Comparison of ENCODE assay signal across 8 cellular contexts in genomic region chr5:134138416-134139376, GRCh38. TPM values are rescaled to one million over a fixed set of nuclear protein-coding genes. Genes with fewer than 3 reads are reported as not detected.
DNase-seq lines count a peak whose midpoint lies in the region; ATAC-seq, FAIRE-seq and TF ChIP-seq lines count a peak whose summit lies in the region.

No MANE protein-coding gene starts in this region.

- POLR2A ChIA-PET in A549 (lab: Yijun Ruan, JAX), result interaction anchor here (0.6 to 0.7 kb wide), 2 partner anchors 99 kb away, joined by 3 read pairs; no protein-coding TSS in a partner anchor

- intact Hi-C loops in upper lobe of right lung (cut with DNase I), result loop anchor here (10.0 kb wide), 1 partner anchor 94 kb away; no protein-coding TSS in a partner anchor

- H3K27me3 ChIP-seq in upper lobe of right lung, result no peaks in the 10 kb centered on the region

- H3K27ac ChIP-seq in A549 (peak overlapping the region in 1 of 2 experiments; percentile 67; a peak in 3 of 6 replicates), upper lobe of right lung (no peak overlapping the region)

- H3K4me3 ChIP-seq in A549 (no peak overlapping the region), upper lobe of right lung (no peak overlapping the region)

- H3K4me1 ChIP-seq in A549 (peaks cover 17% of the 10 kb centered on the region), upper lobe of right lung (no peaks in the 10 kb centered on the region)

- FAIRE-seq in A549 (lab: Jason Lieb, UNC), result no peak

- CTCF ChIA-PET in A549 (lab: Yijun Ruan, JAX), result interaction anchor here (0.8 to 20.9 kb wide), 14 partner anchors 8 to 159 kb away, joined by 3 to 546 read pairs (median 7); no protein-coding TSS in a partner anchor

- no peak overlapping the region for H3K4me2 ChIP-seq in A549

- 100% methylated on average over 3 of the region's 3 CpGs for WGBS in A549 (ENCODE audit: missing lambda C conversion rate)

- no peak for TF ChIP-seq POLR2A in A549 (IDR thresholded peaks at IDR 0.05; ENCODE audit: low read length)

- no peak for TF ChIP-seq CTCF in A549 (IDR thresholded peaks at IDR 0.05)
- no peak for TF ChIP-seq CTCF in upper lobe of right lung (IDR thresholded peaks at IDR 0.05)

- no peaks in the 10 kb centered on the region for H3K9me3 ChIP-seq in A549
- H3K9me3 ChIP-seq in upper lobe of right lung, result no peaks in the 10 kb centered on the region

- peaks cover 53% of the 10 kb centered on the region for H3K36me3 ChIP-seq in upper lobe of right lung

- no peak for TF ChIP-seq EP300 in A549 (IDR thresholded peaks at IDR 0.05)

- DNase-seq in A549 (ENCODE audit: low read depth in 1 of 2, low spot score in 1 of 2) (no peak), activated T-cell treated with anti-CD3 and anti-CD28 coated beads for 24 hours (ENCODE audit: low read depth) (peak; percentile 72), iris pigment epithelial cell (ENCODE audit: low read depth) (peak; percentile 62), upper lobe of right lung (peak; percentile 34), midbrain (lab: John Stamatoyannopoulos, UW) (no peak), KG1 (lab: John Stamatoyannopoulos, UW) (no peak)

- ATAC-seq in A549, result no peak
- peak; percentile 58 for ATAC-seq in GM19328 (IDR thresholded peaks at IDR 0.05; ENCODE audit: unreplicated experiment)
- peak; percentile 65 for ATAC-seq in HG03342 (IDR thresholded peaks at IDR 0.05; ENCODE audit: unreplicated experiment)
- no peak for ATAC-seq in upper lobe of right lung

- TF ChIP-seq RAD21 in A549 (conservative IDR thresholded peaks at IDR 0.05 in 1 of 2, IDR thresholded peaks at IDR 0.05 in 1 of 2), result no peak

TF ChIP-seq in A549, 52 proteins besides CTCF, POLR2A, EP300 and RAD21:
- TF ChIP-seq POLR2AphosphoS2 (conservative IDR thresholded peaks at IDR 0.05; ENCODE audit: low read length) (peak; percentile 10; the same call in 1 of the 2 replicates), E2F6 (IDR thresholded peaks at IDR 0.05; ENCODE audit: borderline replicate concordance, low read depth) (no peak), FOSL2 (IDR thresholded peaks at IDR 0.05) (0 out of 2 replicates have a peak, but pooled peaks have one; percentile 12), FOSL2 (CRISPR knock-in tag; IDR thresholded peaks at IDR 0.05) (no peak), EHMT2 (IDR thresholded peaks at IDR 0.05; ENCODE audit: low read depth) (no peak)
TF ChIP-seq in A549: peak in this region for 2.

RNA-seq across cellular contexts. Expression of gene TCF7, which starts 24.2 kb away (rescaled TPM):
- polyA plus RNA-seq in A549 (2011; rRNA removed) (2.8 and 3.7 TPM in 2 replicates), A549 (2017; fragmentation: RNase III; extraction: RNeasy Plus Mini Kit Qiagen cat#74134 plus additional on column Dnase treatment) (8.0 to 10.2 TPM (median 10.1 TPM) in 3 replicates)
- 4.1 and 4.4 TPM in 2 replicates for polyA plus RNA-seq in A549 (2012; cell fraction: cytosol; rRNA removed)
- polyA plus RNA-seq in A549 (2012; cell fraction: nucleus; rRNA removed), result 5.1 and 5.8 TPM in 2 replicates
- polyA minus RNA-seq in A549 (2011; rRNA and poly(A)+ RNA removed), result 6.3 and 7.2 TPM in 2 replicates
- total RNA-seq in upper lobe of right lung, result 7.0 TPM

RNA-seq across cellular contexts. Expression of gene SKP1, which starts 38.1 kb away (rescaled TPM):
- 608 and 776 TPM in 2 replicates for polyA plus RNA-seq in A549 (2011; rRNA removed)
- polyA plus RNA-seq in A549 (2012; cell fraction: cytosol; rRNA removed), result 286 and 332 TPM in 2 replicates
- polyA plus RNA-seq in A549 (2012; cell fraction: nucleus; rRNA removed), result 83.8 and 155 TPM in 2 replicates
- polyA plus RNA-seq in A549 (2017; fragmentation: RNase III; extraction: RNeasy Plus Mini Kit Qiagen cat#74134 plus additional on column Dnase treatment), result 870 to 955 TPM (median 919 TPM) in 3 replicates
- polyA minus RNA-seq in A549 (2011; rRNA and poly(A)+ RNA removed), result 90.6 and 122 TPM in 2 replicates
- total RNA-seq in upper lobe of right lung, result 234 TPM

Comparison
In these comparisons a context has a peak if more than half of its experiments do, and no peak if none do; other contexts are left out.
1. ATAC-seq: peak in GM19328 (single experiment) and HG03342 (single experiment); none in A549 (0 of 2) and upper lobe of right lung (single experiment).
2. DNase-seq: peak in activated T-cell treated with anti-CD3 and anti-CD28 coated beads for 24 hours (single experiment), iris pigment epithelial cell (single experiment) and upper lobe of right lung (single experiment); none in A549 (0 of 2), midbrain (single experiment) and KG1 (single experiment).